ENCODE assay signal across 18 cellular contexts in genomic region chr1:25526753-25527152, GRCh38. TPM values are rescaled to one million over a fixed set of nuclear protein-coding genes. Genes with fewer than 3 reads are reported as not detected.
A peak's percentile ranks its signal among the peaks of the same experiment; 100 is the strongest.
DNase-seq lines count a peak whose midpoint lies in the region; ATAC-seq, FAIRE-seq and TF ChIP-seq lines count a peak whose summit lies in the region.
"Had no signal": no experiment of that assay in that cellular context is flagged by ENCODE, and none has a peak within 500 bp of the region (broad histone marks: within the 10 kb centered on the region; RNA-seq: fewer than 3 reads in every experiment).

No MANE protein-coding gene starts in this region.

- no peaks in the 10 kb centered on the region for H3K79me2 ChIP-seq in HepG2 (ENCODE audit: insufficient read depth, low read length)
- H3K79me2 ChIP-seq in keratinocyte (ENCODE audit: control insufficient read depth, insufficient read depth, low read length), result no peaks in the 10 kb centered on the region

- dilution Hi-C loops in keratinocyte (cut with MboI; ENCODE audit: extremely low pct_ligation_motif_present, low sequenced_read_pairs), result no loop called here

- H3K9me3 Mint-ChIP-seq in chondrocyte (ENCODE audit: low read depth), result peaks cover 5% of the 10 kb centered on the region

- H3K36me3 ChIP-seq in HepG2 (replicated peaks in 1 of 2; ENCODE audit: control insufficient read depth in 1 of 2, insufficient read depth in 2 of 2, low read length in 2 of 2) (no peaks in the 10 kb centered on the region), right lobe of liver (no peaks in the 10 kb centered on the region), keratinocyte (ENCODE audit: control insufficient read depth in 2 of 2, extremely low read depth in 1 of 2, insufficient read depth in 2 of 2, low read length in 2 of 2) (no peaks in the 10 kb centered on the region)
- H3K36me3 ChIP-seq: BLaER1 treated with 17β-estradiol and CSF1 and Interleukin-3, amounts not matched to agents 10 nM and 100 nM; HAP-1 had no signal

- ATAC-seq in HepG2 (no peak), right lobe of liver (no peak)
- ATAC-seq: CD8-positive, alpha-beta T cell; GM12878 had no signal

- H3K27ac Mint-ChIP-seq in chondrocyte (ENCODE audit: unreplicated experiment), result no peak overlapping the region
- H3K27ac Mint-ChIP-seq: B cell; CD8-positive, alpha-beta T cell had no signal

- no TSS peak for BruUV-seq in HepG2 (replicated peaks; lab: Mats Ljungman, UMichigan)

- H3K4me3 Mint-ChIP-seq in chondrocyte (ENCODE audit: unreplicated experiment), result no peak overlapping the region
- H3K4me3 Mint-ChIP-seq: B cell; CD8-positive, alpha-beta T cell had no signal

- POLR2A ChIA-PET in HepG2 (lab: Yijun Ruan, JAX), result no interaction called here

- H3K4me2 ChIP-seq in HepG2 (ENCODE audit: low read depth, low read length) (no peak overlapping the region), keratinocyte (ENCODE audit: control insufficient read depth, extremely low read depth, insufficient read depth, low read depth, low read length) (peak overlapping the region; percentile 35)
- H3K4me2 ChIP-seq: BLaER1 treated with 17β-estradiol and CSF1 and Interleukin-3, amounts not matched to agents 10 nM and 100 nM had no signal

- TF ChIP-seq CTCF in HepG2 (CRISPR knock-in tag; IDR thresholded peaks at IDR 0.05), result no peak
- no peak for TF ChIP-seq CTCF in right lobe of liver (IDR thresholded peaks at IDR 0.05)
- TF ChIP-seq CTCF in chondrocyte (IDR thresholded peaks at IDR 0.05), result no peak
- no peak for TF ChIP-seq CTCF in keratinocyte (optimal IDR thresholded peaks at IDR 0.05 in 1 of 3, IDR thresholded peaks at IDR 0.05 in 1 of 3, conservative IDR thresholded peaks at IDR 0.05 in 1 of 3; ENCODE audit: extremely low read depth in 1 of 3, insufficient read depth in 2 of 3, low read length in 3 of 3)

- peaks cover 3% of the 10 kb centered on the region for H3K4me1 Mint-ChIP-seq in chondrocyte (ENCODE audit: low read depth)
- H3K4me1 Mint-ChIP-seq: B cell had no signal

- H3K9me3 ChIP-seq in HepG2 (ENCODE audit: low read length), result no peaks in the 10 kb centered on the region
- H3K9me3 ChIP-seq in right lobe of liver, result no peaks in the 10 kb centered on the region
- peaks cover 2% of the 10 kb centered on the region for H3K9me3 ChIP-seq in keratinocyte (ENCODE audit: control insufficient read depth, low read depth, low read length)
- H3K9me3 ChIP-seq: BLaER1 treated with 17β-estradiol and CSF1 and Interleukin-3, amounts not matched to agents 10 nM and 100 nM; HAP-1 had no signal

- H3K9me1 ChIP-seq in keratinocyte (ENCODE audit: control insufficient read depth, extremely low read depth, insufficient read depth, low read length), result no peaks in the 10 kb centered on the region

- peaks cover 4% of the 10 kb centered on the region for H3K36me3 Mint-ChIP-seq in chondrocyte (ENCODE audit: low read depth)
- H3K36me3 Mint-ChIP-seq: CD8-positive, alpha-beta T cell had no signal

- WGBS in HepG2 (ENCODE audit: low lambda C conversion rate), result 56% methylated on average over 2 of the region's 2 CpGs
- 70% methylated on average over 2 of the region's 2 CpGs for WGBS in right lobe of liver (ENCODE audit: insufficient coverage, low coverage, low lambda C conversion rate, missing lambda C conversion rate)

- no peak for DNase-seq in HepG2 (ENCODE audit: low spot score)
- no peak for DNase-seq in right lobe of liver
- DNase-seq in chondrocyte (ENCODE audit: low spot score), result peak; percentile 8
- DNase-seq in keratinocyte (ENCODE audit: low read depth, low spot score), result no peak
- DNase-seq in DMS153 (lab: John Stamatoyannopoulos, UW), result no peak
- DNase-seq in NCI-H226, result no peak
- no peak for DNase-seq in ecto neural progenitor cell (ENCODE audit: low spot score)
- DNase-seq: 8988T; Calu3; CD8-positive, alpha-beta T cell; DMS53; DND-41; EL had no signal

- intact Hi-C loops in HepG2 (cut with micrococcal nuclease; ENCODE audit: unreplicated experiment), result no loop called here
- intact Hi-C loops in right lobe of liver (cut with DNase I), result no loop called here

- no peak overlapping the region for H3K9ac ChIP-seq in HepG2 (ENCODE audit: insufficient read depth, low read depth, low read length)
- H3K9ac ChIP-seq in keratinocyte (ENCODE audit: control insufficient read depth, extremely low read depth, insufficient read depth, low read length), result no peak overlapping the region
- H3K9ac ChIP-seq: BLaER1 treated with 17β-estradiol and CSF1 and Interleukin-3, amounts not matched to agents 10 nM and 100 nM had no signal

- no peak for FAIRE-seq in HepG2 (lab: Jason Lieb, UNC)
- FAIRE-seq in keratinocyte (lab: Jason Lieb, UNC), result peak; percentile 75
- FAIRE-seq: GM12878, GM19239 had no signal

- H2AFZ ChIP-seq in HepG2 (ENCODE audit: low read length), result no peak overlapping the region
- H2AFZ ChIP-seq in keratinocyte (ENCODE audit: control insufficient read depth, low read length), result peak overlapping the region; percentile 66

- no peak overlapping the region for H3K27ac ChIP-seq in HepG2 (ENCODE audit: extremely low read length, insufficient read depth, low read length)
- H3K27ac ChIP-seq in right lobe of liver, result no peak overlapping the region
- H3K27ac ChIP-seq in keratinocyte (ENCODE audit: control insufficient read depth, insufficient read depth, low read length), result no peak overlapping the region
- H3K27ac ChIP-seq: BLaER1 treated with 17β-estradiol and CSF1 and Interleukin-3, amounts not matched to agents 10 nM and 100 nM had no signal

- TF ChIP-seq RAD21 in HepG2 (CRISPR knock-in tag; IDR thresholded peaks at IDR 0.05), result no peak

- H3K27me3 ChIP-seq in HepG2 (ENCODE audit: control insufficient read depth in 1 of 2, insufficient read depth in 2 of 2, low read length in 2 of 2) (peaks cover 1 to 4% of the 10 kb centered on the region in 2 experiments; a peak in 3 of 5 replicates), right lobe of liver (no peaks in the 10 kb centered on the region), keratinocyte (ENCODE audit: control insufficient read depth, extremely low read depth, insufficient read depth, low read length) (peaks cover 12% of the 10 kb centered on the region)
- H3K27me3 ChIP-seq: BLaER1 treated with 17β-estradiol and CSF1 and Interleukin-3, amounts not matched to agents 10 nM and 100 nM had no signal

- no peak for TF ChIP-seq POLR2A in HepG2 (IDR thresholded peaks at IDR 0.05; ENCODE audit: insufficient read depth in 1 of 2, low read depth in 2 of 2, low read length in 2 of 2)
- no peak for TF ChIP-seq POLR2A in right lobe of liver (IDR thresholded peaks at IDR 0.05)

- peaks cover 12% of the 10 kb centered on the region for H3K27me3 Mint-ChIP-seq in chondrocyte (ENCODE audit: low read depth)

- no peak overlapping the region for H3K4me3 ChIP-seq in HepG2 (replicated peaks in 1 of 3; ENCODE audit: insufficient read depth in 1 of 3, low read depth in 2 of 3, low read length in 3 of 3)
- no peak overlapping the region for H3K4me3 ChIP-seq in right lobe of liver
- no peak overlapping the region for H3K4me3 ChIP-seq in keratinocyte (ENCODE audit: control insufficient read depth in 2 of 3, extremely low read depth in 1 of 3, insufficient read depth in 2 of 3, low read depth in 1 of 3, low read length in 3 of 3)
- H3K4me3 ChIP-seq: BLaER1 treated with 17β-estradiol and CSF1 and Interleukin-3, amounts not matched to agents 10 nM and 100 nM; GM12878; HAP-1 had no signal

- CTCF ChIA-PET in HepG2 (lab: Yijun Ruan, JAX; ENCODE audit: low intra/inter-chr PET ratio, low total read pairs), result no interaction called here

- in situ Hi-C loops in HepG2 (cut with HindIII; ENCODE audit: extremely low pct_ligation_motif_present, low pct_unique_long_range_greater_than_20kb), result no loop called here

- H4K20me1 ChIP-seq in HepG2 (ENCODE audit: insufficient read depth, low read length) (no peaks in the 10 kb centered on the region), keratinocyte (ENCODE audit: control insufficient read depth, extremely low read depth, insufficient read depth, low read length) (no peaks in the 10 kb centered on the region)
- H4K20me1 ChIP-seq: BLaER1 treated with 17β-estradiol and CSF1 and Interleukin-3, amounts not matched to agents 10 nM and 100 nM had no signal

- no peak for TF ChIP-seq EP300 in HepG2 (IDR thresholded peaks at IDR 0.05; ENCODE audit: low read depth in 2 of 2, low read length in 2 of 2)
- no peak for TF ChIP-seq EP300 in HepG2 (CRISPR knock-in tag; IDR thresholded peaks at IDR 0.05; ENCODE audit: borderline replicate concordance)

- H3K4me1 ChIP-seq in HepG2 (ENCODE audit: insufficient read depth, low read length) (peaks cover 29% of the 10 kb centered on the region), right lobe of liver (no peaks in the 10 kb centered on the region), keratinocyte (ENCODE audit: control insufficient read depth, extremely low read depth, insufficient read depth, low read length) (peaks cover 15% of the 10 kb centered on the region)
- H3K4me1 ChIP-seq: HAP-1 had no signal

RNA-seq across cellular contexts. Expression of gene LDLRAP1, which starts 16.7 kb away (rescaled TPM):
- 6.3 and 7.2 TPM in 2 replicates for total RNA-seq in HepG2 (2016; rRNA removed; fragmentation: Illumina TruSeq; extraction: Trizol)
- 1.6 and 1.8 TPM in 2 replicates for total RNA-seq in HepG2 (2016; cell fraction: cytosol; rRNA removed; fragmentation: Illumina TruSeq; extraction: Trizol; ENCODE audit: low read depth)
- total RNA-seq in HepG2 (2016; cell fraction: insoluble cytoplasmic fraction; rRNA removed; fragmentation: Illumina TruSeq; extraction: Trizol), result 5.6 and 7.1 TPM in 2 replicates
- total RNA-seq in HepG2 (2016; cell fraction: membrane; rRNA removed; fragmentation: Illumina TruSeq; extraction: Trizol), result 5.1 and 6.4 TPM in 2 replicates
- total RNA-seq in HepG2 (2016; cell fraction: nucleus; rRNA removed; fragmentation: Illumina TruSeq; extraction: Trizol), result 4.2 and 4.7 TPM in 2 replicates
- 12.1 and 13.7 TPM in 2 replicates for polyA plus RNA-seq in HepG2 (2011; rRNA removed)
- 9.5 and 10.4 TPM in 2 replicates for polyA plus RNA-seq in HepG2 (2011; cell fraction: cytosol; rRNA removed)
- 22.0 and 26.7 TPM in 2 replicates for polyA plus RNA-seq in HepG2 (2011; cell fraction: nucleus; rRNA removed)
- 7.7 and 7.8 TPM in 2 replicates for polyA plus RNA-seq in HepG2 (2012)
- polyA plus RNA-seq in HepG2 (2016; cell fraction: cytosol; fragmentation: Illumina TruSeq; extraction: Trizol; ENCODE audit: low read depth), result 1.6 and 1.8 TPM in 2 replicates
- 7.0 and 8.1 TPM in 2 replicates for polyA plus RNA-seq in HepG2 (2016; cell fraction: insoluble cytoplasmic fraction; fragmentation: Illumina TruSeq; extraction: Trizol; ENCODE audit: low read depth)
- 4.6 and 4.8 TPM in 2 replicates for polyA plus RNA-seq in HepG2 (2016; cell fraction: membrane; fragmentation: Illumina TruSeq; extraction: Trizol; ENCODE audit: low read depth)
- 12.0 and 13.6 TPM in 2 replicates for polyA plus RNA-seq in HepG2 (2016; cell fraction: nucleus; fragmentation: Illumina TruSeq; extraction: Trizol; ENCODE audit: insufficient read depth, low read depth)
- polyA minus RNA-seq in HepG2 (2011; rRNA and poly(A)+ RNA removed; ENCODE audit: low replicate concordance), result 12.3 and 19.3 TPM in 2 replicates
- polyA minus RNA-seq in HepG2 (2011; cell fraction: cytosol; rRNA and poly(A)+ RNA removed), result 6.8 and 10.5 TPM in 2 replicates
- polyA minus RNA-seq in HepG2 (2011; cell fraction: nucleus; rRNA and poly(A)+ RNA removed), result 6.1 and 6.2 TPM in 2 replicates
- 10 to 100 TPM; 15.3 to 24.3 (median 16.7) TPM for total RNA-seq in right lobe of liver
- total RNA-seq in chondrocyte, result 20.7 to 23.5 TPM (median 23.5 TPM) in 3 replicates
- polyA plus RNA-seq in keratinocyte, result 19.0 to 25.8 TPM (median 22.3 TPM) in 3 replicates
- polyA plus RNA-seq in keratinocyte (2011; ENCODE audit: low read depth), result 14.6 TPM
- polyA plus RNA-seq in keratinocyte (2011; cell fraction: cytosol; rRNA removed), result 28.4 and 30.9 TPM in 2 replicates
- polyA plus RNA-seq in keratinocyte (2011; cell fraction: nucleus; rRNA removed), result 34.5 and 41.1 TPM in 2 replicates
- polyA plus RNA-seq in keratinocyte (2012; ENCODE audit: low replicate concordance), result 10.4 and 19.4 TPM in 2 replicates
- 20.1 to 32.6 TPM (median 20.3 TPM) in 3 replicates for polyA minus RNA-seq in keratinocyte
- 32.4 TPM for polyA minus RNA-seq in keratinocyte (2011; cell fraction: cytosol; rRNA and poly(A)+ RNA removed)
- polyA minus RNA-seq in keratinocyte (2011; cell fraction: nucleus; rRNA and poly(A)+ RNA removed), result 11.5 and 12.0 TPM in 2 replicates
